In the genomic region with DNA sequence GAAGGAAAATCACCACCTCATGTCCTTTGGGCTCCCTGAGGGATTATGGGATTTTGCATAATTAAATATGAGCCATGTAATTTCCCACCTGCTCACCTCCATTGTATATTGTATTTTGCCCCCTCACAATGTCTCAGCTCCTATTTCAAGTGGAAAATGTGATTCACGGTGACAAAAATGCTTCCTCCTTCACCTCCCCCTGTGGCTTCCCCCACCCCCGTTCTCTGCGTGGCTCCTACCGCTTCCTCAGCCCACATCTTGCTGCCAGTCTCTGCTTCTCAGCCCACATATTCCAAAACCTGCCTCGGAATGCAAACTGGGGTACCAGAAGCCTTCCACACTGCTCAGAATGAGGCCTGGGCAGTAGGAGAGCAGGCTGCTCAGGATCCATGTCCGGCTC, we compare ENCODE assay signal across 15 cellular contexts.
DNase-seq lines count a peak whose midpoint lies in the region; ATAC-seq lines count a peak whose summit lies in the region.
"Had no signal": no experiment of that assay in that cellular context is flagged by ENCODE, and none has a peak within 500 bp of the region (broad histone marks: within the 10 kb centered on the region; RNA-seq: fewer than 3 reads in every experiment).

No MANE protein-coding gene starts in this region.

- no peaks in the 10 kb centered on the region for H3K9me3 ChIP-seq in CD8-positive, alpha-beta memory T cell (ENCODE audit: low read length)
- no peaks in the 10 kb centered on the region for H3K9me3 ChIP-seq in SJCRH30 (replicated peaks)
- H3K9me3 ChIP-seq: Peyer's patch had no signal

- DNase-seq in CD8-positive, alpha-beta memory T cell = no peak
- DNase-seq in SJCRH30 (peak; percentile 31 to 81), EL (no peak), left cardiac atrium (no peak), NCI-H2227 (lab: John Stamatoyannopoulos, UW; ENCODE audit: unreplicated experiment) (no peak)
- DNase-seq in stimulated activated CD4-positive, alpha-beta T cell treated with anti-CD3 and anti-CD28 coated beads, Interleukin-4, amount 100 ng/mL, for 1 hour = peak; percentile 52
- DNase-seq: central memory CD4-positive, alpha-beta T cell; MM.1S; Peyer's patch had no signal

- peaks cover 0 to 20% (median 10%) of the 10 kb centered on the region in 3 donors for H3K4me1 Mint-ChIP-seq in CD8-positive, alpha-beta memory T cell
- H3K4me1 Mint-ChIP-seq in activated naive CD8-positive, alpha-beta T cell (ENCODE audit: low read depth) = peaks cover 26% of the 10 kb centered on the region

- no peak overlapping the region for H3K27ac ChIP-seq in CD8-positive, alpha-beta memory T cell (ENCODE audit: low read depth, low read length)
- peak overlapping the region; percentile 68 for H3K27ac ChIP-seq in SJCRH30
- H3K27ac ChIP-seq: C4-2B, epithelial cell of prostate, hepatocyte, Peyer's patch had no signal

- peaks cover 0 to 3% (median 0%) of the 10 kb centered on the region in 3 donors for H3K36me3 Mint-ChIP-seq in CD8-positive, alpha-beta memory T cell
- no peaks in the 10 kb centered on the region for H3K36me3 Mint-ChIP-seq in activated naive CD8-positive, alpha-beta T cell

- H3K27me3 ChIP-seq in CD8-positive, alpha-beta memory T cell (ENCODE audit: insufficient read depth, low read length, poor library complexity, severe bottlenecking) = no peaks in the 10 kb centered on the region
- no peaks in the 10 kb centered on the region for H3K27me3 ChIP-seq in SJCRH30
- H3K27me3 ChIP-seq: hepatocyte, Peyer's patch had no signal

- H3K4me3 ChIP-seq in CD8-positive, alpha-beta memory T cell (ENCODE audit: low read length) = no peak overlapping the region
- H3K4me3 ChIP-seq in SJCRH30 = no peak overlapping the region
- H3K4me3 ChIP-seq: GM23338, hepatocyte, Peyer's patch had no signal

- H3K27me3 Mint-ChIP-seq in CD8-positive, alpha-beta memory T cell = peaks cover 0 to 3% of the 10 kb centered on the region in 2 donors
- no peaks in the 10 kb centered on the region for H3K27me3 Mint-ChIP-seq in activated naive CD8-positive, alpha-beta T cell

- ATAC-seq in GM19463 (IDR thresholded peaks at IDR 0.05; ENCODE audit: unreplicated experiment) = no peak
- no peak for ATAC-seq in left cardiac atrium
- ATAC-seq: GM23338 had no signal

- peak overlapping the region in 4 of 7 donors; percentile 4 to 63 (median 30) for H3K4me3 Mint-ChIP-seq in CD8-positive, alpha-beta memory T cell
- H3K4me3 Mint-ChIP-seq in activated naive CD8-positive, alpha-beta T cell = peak overlapping the region; percentile 36
- H3K4me3 Mint-ChIP-seq: GM23338 had no signal

- H3K9me3 Mint-ChIP-seq in CD8-positive, alpha-beta memory T cell = peaks cover 0 to 3% (median 0%) of the 10 kb centered on the region in 5 donors
- peaks cover 14% of the 10 kb centered on the region for H3K9me3 Mint-ChIP-seq in activated naive CD8-positive, alpha-beta T cell (ENCODE audit: low read depth)

- H3K27ac Mint-ChIP-seq in CD8-positive, alpha-beta memory T cell = peak overlapping the region in 1 of 8 donors; percentile 70
- H3K27ac Mint-ChIP-seq in activated naive CD8-positive, alpha-beta T cell = peak overlapping the region; percentile 87
- H3K27ac Mint-ChIP-seq: GM23338 had no signal

- H3K4me1 ChIP-seq in CD8-positive, alpha-beta memory T cell (ENCODE audit: insufficient read depth, low read length) = no peaks in the 10 kb centered on the region
- H3K4me1 ChIP-seq in SJCRH30 = peaks cover 14% of the 10 kb centered on the region
- H3K4me1 ChIP-seq: Peyer's patch had no signal

- CTCF ChIA-PET in CD8-positive, alpha-beta memory T cell (lab: Charles Lee) = no interaction called here

- POLR2A ChIA-PET in CD8-positive, alpha-beta memory T cell (lab: Charles Lee) = no interaction called here

- H3K36me3 ChIP-seq in CD8-positive, alpha-beta memory T cell (ENCODE audit: insufficient read depth, low read length) = no peaks in the 10 kb centered on the region
- H3K36me3 ChIP-seq in SJCRH30 = no peaks in the 10 kb centered on the region
- H3K36me3 ChIP-seq: Peyer's patch had no signal

- intact Hi-C loops in left cardiac atrium (cut with DNase I) = no loop called here

Comparison
In these comparisons a context has a peak if more than half of its experiments do, and no peak if none do; other contexts are left out.
1. DNase-seq: peak in SJCRH30 (2 of 2) and stimulated activated CD4-positive, alpha-beta T cell treated with anti-CD3 and anti-CD28 coated beads, Interleukin-4, amount 100 ng/mL, for 1 hour (single experiment); none in CD8-positive, alpha-beta memory T cell (0 of 5), EL (single experiment), left cardiac atrium (single experiment) and NCI-H2227 (single experiment).